1 cellular context compared by ENCODE assay signal in genomic region chr15:83516935-83517334, GRCh38.
A peak's percentile ranks its signal among the peaks of the same experiment; 100 is the strongest.
TF ChIP-seq lines count a peak whose summit lies in the region.

No MANE protein-coding gene starts in this region.

TF ChIP-seq in HCT116, 20 proteins besides CTCF, POLR2A, EP300 and RAD21:
- no peak for TF ChIP-seq REST (IDR thresholded peaks at IDR 0.05; ENCODE audit: low read depth)
- peak; percentile 11; the same call in 1 of the 2 replicates for TF ChIP-seq FOSL1 (IDR thresholded peaks at IDR 0.05; ENCODE audit: low read depth)
